In genomic region chr5:35117960-35118359, GRCh38 we compare ENCODE assay signal across 12 cellular contexts.
DNase-seq lines count a peak whose midpoint lies in the region; ATAC-seq and TF ChIP-seq lines count a peak whose summit lies in the region.
"Had no signal": no experiment of that assay in that cellular context is flagged by ENCODE, and none has a peak within 500 bp of the region (broad histone marks: within the 10 kb centered on the region; RNA-seq: fewer than 3 reads in every experiment).

No MANE protein-coding gene starts in this region.

- no peak overlapping the region for H3K4me3 ChIP-seq in choroid plexus epithelial cell (ENCODE audit: low read depth, low read length)
- H3K4me3 ChIP-seq: tibial artery had no signal

- ATAC-seq in GM18870 (IDR thresholded peaks at IDR 0.05; ENCODE audit: unreplicated experiment) (peak; percentile 75), GM18861 (IDR thresholded peaks at IDR 0.05; ENCODE audit: unreplicated experiment) (no peak)

- in situ Hi-C loops in G401 (cut with HindIII; ENCODE audit: low sequenced_read_pairs): no loop called here

- TF ChIP-seq CTCF in choroid plexus epithelial cell (conservative IDR thresholded peaks at IDR 0.05; ENCODE audit: low read depth, low read length): no peak

- DNase-seq in A172 (ENCODE audit: low spot score) (peak; percentile 77), HS-5 (ENCODE audit: low read depth) (peak; percentile 84), choroid plexus epithelial cell (ENCODE audit: low read depth) (peak; percentile 85), NCI-H1436 treated with DMSO at 0.1 percent for 48 hours (lab: John Stamatoyannopoulos, UW) (no peak), G401 (ENCODE audit: low spot score) (no peak), NCI-H748 (lab: John Stamatoyannopoulos, UW; ENCODE audit: unreplicated experiment) (no peak)
- DNase-seq: nucleus accumbens; Right ventricle myocardium superior; stimulated activated CD4-positive, alpha-beta T cell treated with anti-CD3 and anti-CD28 coated beads, Interleukin-4, amount 100 ng/mL, for 4 hours; tibial artery had no signal

Comparison
In these comparisons a context has a peak if more than half of its experiments do, and no peak if none do; other contexts are left out.
1. DNase-seq: peak in A172 (single experiment), HS-5 (single experiment) and choroid plexus epithelial cell (single experiment); none in NCI-H1436 treated with DMSO at 0.1 percent for 48 hours (single experiment), G401 (single experiment) and NCI-H748 (single experiment).